ENCODE assay signal across 25 cellular contexts in genomic region chr2:238383743-238384370, GRCh38. TPM values are rescaled to one million over a fixed set of nuclear protein-coding genes. Genes with fewer than 3 reads are reported as not detected.
DNase-seq lines count a peak whose midpoint lies in the region; ATAC-seq, FAIRE-seq and TF ChIP-seq lines count a peak whose summit lies in the region.
"Had no signal": no experiment of that assay in that cellular context is flagged by ENCODE, and none has a peak within 500 bp of the region (broad histone marks: within the 10 kb centered on the region; RNA-seq: fewer than 3 reads in every experiment).

No MANE protein-coding gene starts in this region.

- H3K9me3 ChIP-seq in pancreas: no peaks in the 10 kb centered on the region
- H3K9me3 ChIP-seq: BE2C had no signal

- no peak overlapping the region for H3K4me3 Mint-ChIP-seq in dendritic cell treated with granulocyte-macrophage colony-stimulating factor and Interleukin-4, amounts not matched to agents 40 ng/mL and 50 ng/mL, for 4 days
- H3K4me3 Mint-ChIP-seq: CD4-positive, alpha-beta T cell; T-helper 17 cell had no signal

- DNase-seq in GM10248 (ENCODE audit: extremely low spot score) (peak; percentile 60), MV-4-11 (lab: John Stamatoyannopoulos, UW) (peak; percentile 95), pancreas (no peak)
- no peak for DNase-seq in activated T-cell treated with anti-CD3 and anti-CD28 coated beads, Interleukin-2, amount 50 U/mL, for 1 hour
- no peak for DNase-seq in activated naive CD4-positive, alpha-beta T cell treated with anti-CD3 and anti-CD28 coated beads, Interleukin-2, amount 50 U/mL, for 72 hours (ENCODE audit: low spot score in 2 of 2)
- DNase-seq: BE2C; CD4-positive, alpha-beta T cell; COR-L47; DMS79; H7; IMR-90; NCI-H1092; NCI-H1436; NCI-H187 treated with DMSO at 0.1 percent for 48 hours; NCI-H2227 treated with DMSO at 0.1 percent for 48 hours; NCI-H510A; NCI-H748 treated with DMSO at 0.1 percent for 48 hours; SW 1271; T-helper 17 cell had no signal

- CTCF ChIA-PET in GM10248 (lab: Yijun Ruan, JAX): interaction anchor here (1.0 to 1.6 kb wide), 2 partner anchors 10 to 401 kb away, joined by 3 read pairs; no protein-coding TSS in a partner anchor

- ATAC-seq in GM19351 (IDR thresholded peaks at IDR 0.05; ENCODE audit: unreplicated experiment): peak; percentile 59
- ATAC-seq in HG02642 (IDR thresholded peaks at IDR 0.05; ENCODE audit: poor library complexity, unreplicated experiment): no peak
- no peak for ATAC-seq in pancreas
- ATAC-seq in activated naive CD4-positive, alpha-beta T cell treated with anti-CD3 and anti-CD28 coated beads, Interleukin-2, amount 50 U/mL, for 72 hours: no peak
- ATAC-seq: Right ventricle myocardium inferior, T-helper 17 cell had no signal

- H3K27ac ChIP-seq in pancreas: no peak overlapping the region

- POLR2A ChIA-PET in GM10248 (lab: Yijun Ruan, JAX): no interaction called here

- no peaks in the 10 kb centered on the region for H3K27me3 Mint-ChIP-seq in dendritic cell treated with granulocyte-macrophage colony-stimulating factor and Interleukin-4, amounts not matched to agents 40 ng/mL and 50 ng/mL, for 4 days
- H3K27me3 Mint-ChIP-seq: CD4-positive, alpha-beta T cell; T-helper 17 cell had no signal

- H3K36me3 ChIP-seq in pancreas: no peaks in the 10 kb centered on the region
- H3K36me3 ChIP-seq: BE2C had no signal

- H3K9me3 Mint-ChIP-seq in dendritic cell treated with granulocyte-macrophage colony-stimulating factor and Interleukin-4, amounts not matched to agents 40 ng/mL and 50 ng/mL, for 4 days: no peaks in the 10 kb centered on the region
- H3K9me3 Mint-ChIP-seq in activated naive CD4-positive, alpha-beta T cell treated with anti-CD3 and anti-CD28 coated beads, Interleukin-2, amount 50 U/mL, for 72 hours: no peaks in the 10 kb centered on the region
- H3K9me3 Mint-ChIP-seq: CD4-positive, alpha-beta T cell had no signal

- peaks cover 65% of the 10 kb centered on the region for H3K4me1 Mint-ChIP-seq in dendritic cell treated with granulocyte-macrophage colony-stimulating factor and Interleukin-4, amounts not matched to agents 40 ng/mL and 50 ng/mL, for 4 days (ENCODE audit: low read depth)

- intact Hi-C loops in dendritic cell treated with granulocyte-macrophage colony-stimulating factor and Interleukin-4, amounts not matched to agents 40 ng/mL and 50 ng/mL, for 4 days (cut with micrococcal nuclease): loop anchor here (2.0 kb wide), 1 partner anchor 13 kb away; no protein-coding TSS in a partner anchor
- intact Hi-C loops in pancreas (cut with DNase I): no loop called here

- peaks cover 0 to 12% (median 0%) of the 10 kb centered on the region in 3 donors for H3K4me1 ChIP-seq in pancreas
- H3K4me1 ChIP-seq: BE2C had no signal

- WGBS in pancreas, 2 donors: 92 to 97% methylated on average over 7 of the region's 7 CpGs

- no peak overlapping the region for H3K4me3 ChIP-seq in pancreas

- peak overlapping the region; percentile 55 for H3K27ac Mint-ChIP-seq in dendritic cell treated with granulocyte-macrophage colony-stimulating factor and Interleukin-4, amounts not matched to agents 40 ng/mL and 50 ng/mL, for 4 days
- no peak overlapping the region for H3K27ac Mint-ChIP-seq in activated naive CD4-positive, alpha-beta T cell treated with anti-CD3 and anti-CD28 coated beads, Interleukin-2, amount 50 U/mL, for 72 hours
- H3K27ac Mint-ChIP-seq: CD4-positive, alpha-beta T cell; T-helper 17 cell had no signal

- H3K36me3 Mint-ChIP-seq in dendritic cell treated with granulocyte-macrophage colony-stimulating factor and Interleukin-4, amounts not matched to agents 40 ng/mL and 50 ng/mL, for 4 days (ENCODE audit: low read depth): no peaks in the 10 kb centered on the region
- no peaks in the 10 kb centered on the region for H3K36me3 Mint-ChIP-seq in activated naive CD4-positive, alpha-beta T cell treated with anti-CD3 and anti-CD28 coated beads, Interleukin-2, amount 50 U/mL, for 72 hours

- FAIRE-seq in pancreas (lab: Jason Lieb, UNC): no peak
- FAIRE-seq: GM18507, HTR-8/SVneo had no signal

- no peaks in the 10 kb centered on the region for H3K27me3 ChIP-seq in pancreas
- H3K27me3 ChIP-seq: BE2C had no signal

- TF ChIP-seq CTCF in GM10248 (IDR thresholded peaks at IDR 0.05; ENCODE audit: control extremely low read depth, extremely low read depth, low read depth, missing control alignments): no peak
- TF ChIP-seq CTCF in pancreas (IDR thresholded peaks at IDR 0.05): no peak

RNA-seq across cellular contexts. Expression of gene ASB1, which starts 42.9 kb away (rescaled TPM):
- total RNA-seq in pancreas: 10 to 100 TPM; 11.3 to 15.3 (median 12.9) TPM
- polyA plus RNA-seq in pancreas: 10 to 100 TPM; 14.6 to 25.1 TPM
- total RNA-seq in activated naive CD4-positive, alpha-beta T cell treated with anti-CD3 and anti-CD28 coated beads, Interleukin-2, amount 50 U/mL, for 72 hours: 10 to 100 TPM; 33.9 to 42.0 TPM

Comparison
In these comparisons a context has a peak if more than half of its experiments do, and no peak if none do; other contexts are left out.
1. DNase-seq: peak in GM10248 (single experiment) and MV-4-11 (single experiment); none in activated T-cell treated with anti-CD3 and anti-CD28 coated beads, Interleukin-2, amount 50 U/mL, for 1 hour (single experiment), pancreas (0 of 6) and activated naive CD4-positive, alpha-beta T cell treated with anti-CD3 and anti-CD28 coated beads, Interleukin-2, amount 50 U/mL, for 72 hours (0 of 2).